ENCODE assay signal across 9 cellular contexts in genomic region chrX:49838374-49838773, GRCh38. TPM values are rescaled to one million over a fixed set of nuclear protein-coding genes. Genes with fewer than 3 reads are reported as not detected.
DNase-seq lines count a peak whose midpoint lies in the region; FAIRE-seq and TF ChIP-seq lines count a peak whose summit lies in the region.
"Had no signal": no experiment of that assay in that cellular context is flagged by ENCODE, and none has a peak within 500 bp of the region (broad histone marks: within the 10 kb centered on the region; RNA-seq: fewer than 3 reads in every experiment).

No MANE protein-coding gene starts in this region.

- no peaks in the 10 kb centered on the region for H3K4me1 Mint-ChIP-seq in progenitor cell of endocrine pancreas (ENCODE audit: low read depth)

- no peak overlapping the region for H2AFZ ChIP-seq in endothelial cell of umbilical vein (ENCODE audit: low read depth, low read length)

- FAIRE-seq in endothelial cell of umbilical vein (lab: Jason Lieb, UNC), result peak; percentile 18

- CTCF ChIA-PET in endothelial cell of umbilical vein (lab: Charles Lee), result interaction anchor here (1.0 to 2.2 kb wide), 4 partner anchors 21 to 645 kb away, joined by 3 to 12 read pairs (median 6); no protein-coding TSS in a partner anchor

- intact Hi-C loops in endothelial cell of umbilical vein (cut with micrococcal nuclease), result loop anchor here (1.0 to 5.0 kb wide), 4 partner anchors 77 to 1206 kb away; no protein-coding TSS in a partner anchor

- no peaks in the 10 kb centered on the region for H4K20me1 ChIP-seq in endothelial cell of umbilical vein (replicated peaks; ENCODE audit: control insufficient read depth, extremely low read depth, insufficient read depth, low read length)

- H3K4me3 ChIP-seq in H7 (ENCODE audit: insufficient read depth, low read depth, low read length), result no peak overlapping the region
- H3K4me3 ChIP-seq in endothelial cell of umbilical vein (replicated peaks in 1 of 3; ENCODE audit: insufficient read depth in 1 of 3, low read depth in 1 of 3, low read length in 3 of 3), result no peak overlapping the region

- no peak overlapping the region for H3K27ac ChIP-seq in endothelial cell of umbilical vein (ENCODE audit: insufficient read depth, low read depth, low read length)

- no peaks in the 10 kb centered on the region for H3K4me1 ChIP-seq in endothelial cell of umbilical vein (ENCODE audit: control insufficient read depth, extremely low read depth, insufficient read depth, low read length)

- H3K36me3 Mint-ChIP-seq in progenitor cell of endocrine pancreas (ENCODE audit: insufficient read depth), result no peaks in the 10 kb centered on the region

- no peak overlapping the region for H3K27ac Mint-ChIP-seq in progenitor cell of endocrine pancreas

- no peaks in the 10 kb centered on the region for H3K36me3 ChIP-seq in H7 (replicated peaks; ENCODE audit: control insufficient read depth, insufficient read depth, low read length)
- no peaks in the 10 kb centered on the region for H3K36me3 ChIP-seq in endothelial cell of umbilical vein (ENCODE audit: control insufficient read depth in 2 of 2, extremely low read depth in 1 of 2, insufficient read depth in 2 of 2, low read length in 2 of 2)

- no peak overlapping the region for H3K4me3 Mint-ChIP-seq in progenitor cell of endocrine pancreas (ENCODE audit: low read depth)

- no peak overlapping the region for H3K9ac ChIP-seq in endothelial cell of umbilical vein (replicated peaks; ENCODE audit: extremely low read depth, insufficient read depth, low read length)

- H3K27me3 ChIP-seq in H7 (ENCODE audit: control insufficient read depth, insufficient read depth, low read length), result no peaks in the 10 kb centered on the region
- no peaks in the 10 kb centered on the region for H3K27me3 ChIP-seq in endothelial cell of umbilical vein (ENCODE audit: control insufficient read depth in 2 of 2, insufficient read depth in 2 of 2, low read length in 2 of 2)

- H3K9me3 Mint-ChIP-seq in progenitor cell of endocrine pancreas (ENCODE audit: low read depth), result peaks cover 5% of the 10 kb centered on the region

- TF ChIP-seq CTCF in endothelial cell of umbilical vein (IDR thresholded peaks at IDR 0.05; ENCODE audit: extremely low read depth in 1 of 2, insufficient read depth in 1 of 2, low read depth in 1 of 2, low read length in 2 of 2) (peak; percentile 39 to 46), progenitor cell of endocrine pancreas (IDR thresholded peaks at IDR 0.05; ENCODE audit: unreplicated experiment) (peak; percentile 66)

- no peaks in the 10 kb centered on the region for H3K9me1 ChIP-seq in endothelial cell of umbilical vein (replicated peaks; ENCODE audit: control insufficient read depth, extremely low read depth, insufficient read depth, low read length)

- dilution Hi-C loops in endothelial cell of umbilical vein (cut with MboI; ENCODE audit: extremely low pct_ligation_motif_present, low sequenced_read_pairs), result no loop called here

- no peaks in the 10 kb centered on the region for H3K79me2 ChIP-seq in endothelial cell of umbilical vein (ENCODE audit: control insufficient read depth, insufficient read depth, low read length)

- no TSS peak for BruUV-seq in endothelial cell of umbilical vein (replicated peaks; lab: Mats Ljungman, UMichigan)

- no peaks in the 10 kb centered on the region for H3K9me3 ChIP-seq in endothelial cell of umbilical vein (replicated peaks; ENCODE audit: control insufficient read depth, insufficient read depth, low read length)

- TF ChIP-seq POLR2A in endothelial cell of umbilical vein (IDR thresholded peaks at IDR 0.05; ENCODE audit: low read depth, low read length), result no peak

- POLR2A ChIA-PET in endothelial cell of umbilical vein (lab: Charles Lee), result no interaction called here

- DNase-seq in NCI-H510A treated with DMSO at 0.1 percent for 48 hours (lab: John Stamatoyannopoulos, UW) (peak; percentile 21), NCI-H510A (lab: John Stamatoyannopoulos, UW) (no peak), H7 (peak; percentile 38), NCI-H748 treated with DMSO at 0.1 percent for 48 hours (lab: John Stamatoyannopoulos, UW) (peak; percentile 11), endothelial cell of umbilical vein (ENCODE audit: low read depth, low spot score) (peak; percentile 12), progenitor cell of endocrine pancreas (ENCODE audit: low spot score, unreplicated experiment) (no peak), activated gamma-delta T cell (lab: John Stamatoyannopoulos, UW) (no peak), occipital lobe (lab: John Stamatoyannopoulos, UW) (no peak)

- H3K27me3 Mint-ChIP-seq in progenitor cell of endocrine pancreas, result no peaks in the 10 kb centered on the region

- H3K4me2 ChIP-seq in endothelial cell of umbilical vein (ENCODE audit: insufficient read depth, low read length), result no peak overlapping the region

TF ChIP-seq in endothelial cell of umbilical vein, 7 proteins besides CTCF, POLR2A, EP300 and RAD21:
- TF ChIP-seq, protein P1, sequence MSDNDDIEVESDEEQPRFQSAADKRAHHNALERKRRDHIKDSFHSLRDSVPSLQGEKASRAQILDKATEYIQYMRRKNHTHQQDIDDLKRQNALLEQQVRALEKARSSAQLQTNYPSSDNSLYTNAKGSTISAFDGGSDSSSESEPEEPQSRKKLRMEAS (IDR thresholded peaks at IDR 0.05; ENCODE audit: insufficient read depth, insufficient read length), result no peak
- no peak for TF ChIP-seq EZH2 (IDR thresholded peaks at IDR 0.05; ENCODE audit: borderline replicate concordance, low read depth, low read length, severe bottlenecking)
- no peak for TF ChIP-seq FOS (IDR thresholded peaks at IDR 0.05; ENCODE audit: borderline replicate concordance, insufficient read depth, low read length)
- no peak for TF ChIP-seq MYC (IDR thresholded peaks at IDR 0.05; ENCODE audit: low read depth, low read length)
- no peak for TF ChIP-seq JUN (IDR thresholded peaks at IDR 0.05; ENCODE audit: borderline replicate concordance, insufficient read depth, insufficient read length, low read depth)
- no peak for TF ChIP-seq POLR2AphosphoS5 (IDR thresholded peaks at IDR 0.05; ENCODE audit: insufficient read depth, low read depth, low read length)
- no peak for TF ChIP-seq GATA2 (IDR thresholded peaks at IDR 0.05; ENCODE audit: insufficient read depth, insufficient read length, low read depth, low read length)

RNA-seq across cellular contexts. Expression of gene PAGE4, which starts 9.3 kb away (rescaled TPM):
- total RNA-seq in H7 (2014; rRNA removed; shearing (Covaris generic)), result not detected in 2 replicates
- total RNA-seq in endothelial cell of umbilical vein (not detected in 2 replicates), progenitor cell of endocrine pancreas (not detected in 2 replicates), occipital lobe (not detected)
- polyA plus RNA-seq in endothelial cell of umbilical vein, result not detected in 2 replicates
- not detected in 2 replicates for polyA plus RNA-seq in endothelial cell of umbilical vein (2011; cell fraction: cytosol; rRNA removed)
- not detected in 2 replicates for polyA plus RNA-seq in endothelial cell of umbilical vein (2011; cell fraction: nucleus; rRNA removed)
- not detected in 2 replicates for polyA plus RNA-seq in endothelial cell of umbilical vein (2012)
- polyA minus RNA-seq in endothelial cell of umbilical vein, result not detected in 2 replicates
- not detected for polyA minus RNA-seq in endothelial cell of umbilical vein (2011; cell fraction: cytosol; rRNA and poly(A)+ RNA removed)
- not detected in 2 replicates for polyA minus RNA-seq in endothelial cell of umbilical vein (2011; cell fraction: nucleus; rRNA and poly(A)+ RNA removed)
- total RNA-seq: skeletal muscle tissue had no signal

RNA-seq across cellular contexts. Expression of gene USP27X, which starts 40.9 kb away (rescaled TPM):
- 2.5 and 4.1 TPM in 2 replicates for total RNA-seq in H7 (2014; rRNA removed; shearing (Covaris generic))
- total RNA-seq in endothelial cell of umbilical vein, result 2.3 and 3.0 TPM in 2 replicates
- 2.2 and 2.4 TPM in 2 replicates for polyA plus RNA-seq in endothelial cell of umbilical vein
- 2.6 and 2.8 TPM in 2 replicates for polyA plus RNA-seq in endothelial cell of umbilical vein (2011; cell fraction: cytosol; rRNA removed)
- polyA plus RNA-seq in endothelial cell of umbilical vein (2011; cell fraction: nucleus; rRNA removed), result 0.98 and 1.3 TPM in 2 replicates
- polyA plus RNA-seq in endothelial cell of umbilical vein (2012), result 2.9 and 3.3 TPM in 2 replicates
- 5.5 and 7.4 TPM in 2 replicates for polyA minus RNA-seq in endothelial cell of umbilical vein
- polyA minus RNA-seq in endothelial cell of umbilical vein (2011; cell fraction: cytosol; rRNA and poly(A)+ RNA removed), result 0.31 TPM
- polyA minus RNA-seq in endothelial cell of umbilical vein (2011; cell fraction: nucleus; rRNA and poly(A)+ RNA removed), result 1.7 and 2.7 TPM in 2 replicates
- 7.4 and 7.6 TPM in 2 replicates for total RNA-seq in progenitor cell of endocrine pancreas
- total RNA-seq in occipital lobe, result 15.4 TPM

Comparison
In these comparisons a context has a peak if more than half of its experiments do, and no peak if none do; other contexts are left out.
1. DNase-seq: peak in NCI-H510A treated with DMSO at 0.1 percent for 48 hours (single experiment), H7 (single experiment), NCI-H748 treated with DMSO at 0.1 percent for 48 hours (single experiment) and endothelial cell of umbilical vein (single experiment); none in NCI-H510A (single experiment), progenitor cell of endocrine pancreas (single experiment), activated gamma-delta T cell (single experiment) and occipital lobe (single experiment).